ENCODE assay signal across 28 cellular contexts in the genomic region with DNA sequence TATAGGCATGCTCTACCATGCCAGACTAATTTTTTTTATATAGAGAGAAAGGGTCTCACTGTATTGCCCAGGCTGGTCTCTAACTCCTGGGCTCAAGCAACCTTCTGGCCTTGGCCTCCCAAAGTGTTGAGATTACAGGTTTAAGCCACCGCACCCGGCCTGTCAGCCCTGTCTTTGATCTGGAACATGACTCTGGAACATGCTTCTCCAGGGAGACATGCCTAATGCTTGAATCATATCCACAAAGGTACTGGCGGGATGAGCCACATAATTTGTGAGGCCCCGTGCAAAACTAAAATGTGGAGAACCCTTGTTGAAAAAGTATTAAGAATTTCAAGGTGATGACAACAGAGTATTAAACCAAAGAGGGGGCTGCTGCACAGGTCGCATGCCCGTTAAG.
DNase-seq lines count a peak whose midpoint lies in the region; ATAC-seq and TF ChIP-seq lines count a peak whose summit lies in the region.
"Had no signal": no experiment of that assay in that cellular context is flagged by ENCODE, and none has a peak within 500 bp of the region (broad histone marks: within the 10 kb centered on the region; RNA-seq: fewer than 3 reads in every experiment).

No MANE protein-coding gene starts in this region.

- H3K27me3 Mint-ChIP-seq in MCF 10A (ENCODE audit: insufficient read depth, unreplicated experiment) = no peaks in the 10 kb centered on the region
- peaks cover 7% of the 10 kb centered on the region for H3K27me3 Mint-ChIP-seq in activated T-cell treated with anti-CD3 and anti-CD28 coated beads, Interleukin-2, amount 50 U/mL, for 72 hours (ENCODE audit: low read depth)

- no peak overlapping the region for H3K4me3 ChIP-seq in breast epithelium
- no peak overlapping the region for H3K4me3 ChIP-seq in fibroblast of villous mesenchyme (ENCODE audit: low read depth, low read length)
- no peak overlapping the region for H3K4me3 ChIP-seq in BE2C (ENCODE audit: low read depth, low read length)
- H3K4me3 ChIP-seq: upper lobe of left lung had no signal

- peaks cover 23% of the 10 kb centered on the region for H3K4me1 Mint-ChIP-seq in MCF 10A (ENCODE audit: insufficient read depth, unreplicated experiment)
- H3K4me1 Mint-ChIP-seq in activated T-cell treated with anti-CD3 and anti-CD28 coated beads, Interleukin-2, amount 50 U/mL, for 72 hours (ENCODE audit: low read depth) = no peaks in the 10 kb centered on the region

- H3K9me3 ChIP-seq in breast epithelium = no peaks in the 10 kb centered on the region
- H3K9me3 ChIP-seq in BE2C = no peaks in the 10 kb centered on the region
- H3K9me3 ChIP-seq: upper lobe of left lung had no signal

- H3K27me3 ChIP-seq in breast epithelium (no peaks in the 10 kb centered on the region), BE2C (no peaks in the 10 kb centered on the region)
- H3K27me3 ChIP-seq: upper lobe of left lung had no signal

- H3K36me3 ChIP-seq in breast epithelium = no peaks in the 10 kb centered on the region
- no peaks in the 10 kb centered on the region for H3K36me3 ChIP-seq in BE2C
- H3K36me3 ChIP-seq: upper lobe of left lung had no signal

- H3K4me3 Mint-ChIP-seq in MCF 10A (ENCODE audit: unreplicated experiment) = no peak overlapping the region
- no peak overlapping the region for H3K4me3 Mint-ChIP-seq in activated T-cell treated with anti-CD3 and anti-CD28 coated beads, Interleukin-2, amount 50 U/mL, for 72 hours
- H3K4me3 Mint-ChIP-seq: activated T-cell treated with anti-CD3 and anti-CD28 coated beads, Interleukin-2, amount 50 U/mL, for 24 hours; brain; H9; mesothelial cell of epicardium had no signal

- CTCF ChIA-PET in MCF 10A (lab: Yijun Ruan, JAX) = interaction anchor here (0.7 to 0.8 kb wide), 2 partner anchors 10 to 825 kb away, joined by 3 read pairs; no protein-coding TSS in a partner anchor

- no peak overlapping the region for H3K27ac Mint-ChIP-seq in MCF 10A (ENCODE audit: low read depth, unreplicated experiment)
- no peak overlapping the region for H3K27ac Mint-ChIP-seq in activated T-cell treated with anti-CD3 and anti-CD28 coated beads, Interleukin-2, amount 50 U/mL, for 72 hours
- H3K27ac Mint-ChIP-seq: activated T-cell treated with anti-CD3 and anti-CD28 coated beads, Interleukin-2, amount 50 U/mL, for 24 hours; brain; H9; mesothelial cell of epicardium had no signal

- DNase-seq in MCF 10A (ENCODE audit: unreplicated experiment) (peak; percentile 43), breast epithelium (ENCODE audit: low spot score in 2 of 2) (no peak), amniotic epithelial cell (ENCODE audit: low read depth) (peak; percentile 56), fibroblast of villous mesenchyme (ENCODE audit: low read depth) (peak; percentile 20), cerebellar nuclear complex (lab: John Stamatoyannopoulos, UW) (no peak), posterior vena cava (ENCODE audit: low spot score) (no peak), BE2C (no peak)
- no peak for DNase-seq in activated T-cell treated with anti-CD3 and anti-CD28 coated beads, Interleukin-2, amount 50 U/mL, for 72 hours
- DNase-seq: activated CD4-positive, alpha-beta T cell treated with anti-CD3 and anti-CD28 coated beads, Interleukin-2, amount 50 U/mL, for 1 hour; activated CD4-positive, CD25-positive, alpha-beta regulatory T cell; activated T-cell treated with anti-CD3 and anti-CD28 coated beads, Interleukin-2, amount 50 U/mL, for 24 hours; DMS79; H9; head of caudate nucleus; NCI-H146; NCI-H2107; NCI-H446 treated with DMSO at 0.1 percent for 48 hours; NCI-H82; RPMI8226; small intestine; stimulated activated naive CD4-positive, alpha-beta T cell; T-helper 1 cell; upper lobe of left lung had no signal

- H3K4me1 ChIP-seq in breast epithelium = no peaks in the 10 kb centered on the region
- peaks cover 10% of the 10 kb centered on the region for H3K4me1 ChIP-seq in BE2C
- H3K4me1 ChIP-seq: parathyroid adenoma, upper lobe of left lung had no signal

- POLR2A ChIA-PET in MCF 10A (lab: Yijun Ruan, JAX) = interaction anchor here (1.9 kb wide), 1 partner anchor 9 kb away, joined by 9 read pairs; no protein-coding TSS in a partner anchor

- ATAC-seq in activated T-cell treated with anti-CD3 and anti-CD28 coated beads, Interleukin-2, amount 50 U/mL, for 72 hours (replicated peaks in 1 of 2) = no peak

- intact Hi-C loops in MCF 10A (cut with micrococcal nuclease) (no loop called here), breast epithelium (cut with DNase I; ENCODE audit: low total_unique reads) (no loop called here), posterior vena cava (cut with DNase I) (no loop called here)

- H3K36me3 Mint-ChIP-seq in MCF 10A (ENCODE audit: insufficient read depth, unreplicated experiment) = no peaks in the 10 kb centered on the region
- H3K36me3 Mint-ChIP-seq in activated T-cell treated with anti-CD3 and anti-CD28 coated beads, Interleukin-2, amount 50 U/mL, for 72 hours (ENCODE audit: insufficient read depth in 2 of 2) = no peaks in the 10 kb centered on the region
- H3K36me3 Mint-ChIP-seq: brain, mesothelial cell of epicardium had no signal

- TF ChIP-seq CTCF in MCF 10A (IDR thresholded peaks at IDR 0.05; ENCODE audit: unreplicated experiment) (no peak), breast epithelium (IDR thresholded peaks at IDR 0.05) (no peak), fibroblast of villous mesenchyme (IDR thresholded peaks at IDR 0.05; ENCODE audit: insufficient read depth, low read depth, low read length) (no peak), BE2C (IDR thresholded peaks at IDR 0.05; ENCODE audit: low read depth, low read length) (no peak)

- peaks cover 13% of the 10 kb centered on the region for H3K9me3 Mint-ChIP-seq in MCF 10A (ENCODE audit: unreplicated experiment)
- peaks cover 0 to 4% of the 10 kb centered on the region in 2 donors for H3K9me3 Mint-ChIP-seq in activated T-cell treated with anti-CD3 and anti-CD28 coated beads, Interleukin-2, amount 50 U/mL, for 72 hours
- H3K9me3 Mint-ChIP-seq: activated T-cell treated with anti-CD3 and anti-CD28 coated beads, Interleukin-2, amount 50 U/mL, for 24 hours had no signal

- H3K27ac ChIP-seq in breast epithelium = no peak overlapping the region
- H3K27ac ChIP-seq: 22Rv1, C4-2B, parathyroid adenoma, upper lobe of left lung had no signal

- no TSS peak for BruUV-seq in MCF 10A (replicated peaks; lab: Mats Ljungman, UMichigan)

- no peak for TF ChIP-seq POLR2A in breast epithelium (IDR thresholded peaks at IDR 0.05)

Comparison
In these comparisons a context has a peak if more than half of its experiments do, and no peak if none do; other contexts are left out.
1. DNase-seq: peak in MCF 10A (single experiment), amniotic epithelial cell (single experiment) and fibroblast of villous mesenchyme (single experiment); none in breast epithelium (0 of 2), activated T-cell treated with anti-CD3 and anti-CD28 coated beads, Interleukin-2, amount 50 U/mL, for 72 hours (0 of 2), cerebellar nuclear complex (0 of 2), posterior vena cava (single experiment) and BE2C (single experiment).